ENCODE assay signal across 13 cellular contexts in the genomic region with DNA sequence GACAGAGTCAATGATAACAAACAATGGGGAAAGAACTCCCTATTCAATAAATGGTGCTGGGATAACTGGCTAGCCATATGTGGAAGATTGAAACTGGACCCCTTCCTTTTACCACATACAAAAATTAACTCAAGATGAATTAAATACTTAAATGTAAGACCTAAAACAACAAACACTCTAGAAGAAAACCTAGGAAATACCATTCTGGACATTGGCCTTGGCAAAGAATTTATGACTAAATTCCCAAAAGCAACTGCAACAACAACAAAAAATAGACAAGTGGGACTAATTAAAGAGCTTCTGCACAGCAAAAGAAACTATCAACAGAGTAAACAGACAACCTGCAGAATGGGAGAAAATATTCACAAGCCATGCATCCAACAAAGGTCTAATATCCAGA. TPM values are rescaled to one million over a fixed set of nuclear protein-coding genes. Genes with fewer than 3 reads are reported as not detected.
"Had no signal": no experiment of that assay in that cellular context is flagged by ENCODE, and none has a peak within 500 bp of the region (broad histone marks: within the 10 kb centered on the region; RNA-seq: fewer than 3 reads in every experiment).

No MANE protein-coding gene starts in this region.

RNA-seq across cellular contexts. Expression of a gene that starts 4.4 kb away (rescaled TPM):
- total RNA-seq: activated B cell treated with CpG ODN at 0.5 μM for 24 hours; activated CD4-positive, alpha-beta memory T cell treated with anti-CD3 and anti-CD28 coated beads for 36 hours; activated CD4-positive, alpha-beta memory T cell treated with anti-CD3 and anti-CD28 coated beads, Interleukin-2, amount 10 ng/mL, durations not matched to agents 7 days and 5 days; activated CD4-positive, alpha-beta T cell treated with anti-CD3 and anti-CD28 coated beads for 36 hours; activated CD4-positive, alpha-beta T cell treated with anti-CD3 and anti-CD28 coated beads, Interleukin-2, amount 10 ng/mL, durations not matched to agents 24 days and 14 days; activated CD4-positive, alpha-beta T cell treated with anti-CD3 and anti-CD28 coated beads, Interleukin-2, amount 10 ng/mL, durations not matched to agents 7 days and 5 days; activated CD8-positive, alpha-beta memory T cell treated with anti-CD3 and anti-CD28 coated beads for 36 hours; activated CD8-positive, alpha-beta memory T cell treated with anti-CD3 and anti-CD28 coated beads, Interleukin-2, amount 10 ng/mL, durations not matched to agents 7 days and 5 days; activated CD8-positive, alpha-beta T cell treated with anti-CD3 and anti-CD28 coated beads for 36 hours; activated CD8-positive, alpha-beta T cell treated with anti-CD3 and anti-CD28 coated beads, Interleukin-2, amount 10 ng/mL, durations not matched to agents 7 days and 5 days; T-helper 1 cell treated with Interleukin-12 subunit alpha and Interleukin-12 subunit beta and Interleukin-4 antibody, amounts not matched to agents 30 ng/mL and 1 ng/mL, for 36 hours; T-helper 2 cell treated with Interferon-gamma antibody and Interleukin-4, amounts not matched to agents 100 ng/mL and 5 ng/mL, for 36 hours; WTC11 had no signal
